Comparison of ENCODE assay signal across 1 cellular context in genomic region chr10:111762114-111762513, GRCh38.
TF ChIP-seq lines count a peak whose summit lies in the region.

No MANE protein-coding gene starts in this region.

TF ChIP-seq in GM23338, 12 proteins besides CTCF, POLR2A, EP300 and RAD21 (continued from another document):
- TF ChIP-seq ZNF462 (CRISPR knock-in tag; IDR thresholded peaks at IDR 0.05) (no peak), EZH2phosphoT487 (IDR thresholded peaks at IDR 0.05; ENCODE audit: unreplicated experiment) (no peak)
